12 cellular contexts compared by ENCODE assay signal in genomic region chr12:67430708-67431335, GRCh38.
DNase-seq lines count a peak whose midpoint lies in the region; ATAC-seq and TF ChIP-seq lines count a peak whose summit lies in the region.
"Had no signal": no experiment of that assay in that cellular context is flagged by ENCODE, and none has a peak within 500 bp of the region (broad histone marks: within the 10 kb centered on the region; RNA-seq: fewer than 3 reads in every experiment).

No MANE protein-coding gene starts in this region.

- in situ Hi-C loops in G401 (cut with HindIII; ENCODE audit: low sequenced_read_pairs) = no loop called here

- H3K4me1 Mint-ChIP-seq in WTC11 = peaks cover 19% of the 10 kb centered on the region
- H3K4me1 Mint-ChIP-seq: activated CD4-positive, alpha-beta T cell treated with anti-CD3 and anti-CD28 coated beads, Interleukin-2, amount 10 ng/mL, durations not matched to agents 7 days and 5 days had no signal

- no peaks in the 10 kb centered on the region for H3K36me3 Mint-ChIP-seq in WTC11

- ATAC-seq in WTC11 (peak; percentile 67), left ventricle myocardium superior (peak; percentile 86), mucosa of descending colon (no peak), HG03342 (IDR thresholded peaks at IDR 0.05; ENCODE audit: unreplicated experiment) (no peak), HG02623 (IDR thresholded peaks at IDR 0.05; ENCODE audit: unreplicated experiment) (no peak)

- H3K9me3 Mint-ChIP-seq in WTC11 = peaks cover 3% of the 10 kb centered on the region; the same call in 1 of the 2 replicates

- H3K4me3 Mint-ChIP-seq in WTC11 = no peak overlapping the region
- H3K4me3 Mint-ChIP-seq: activated CD4-positive, alpha-beta T cell treated with anti-CD3 and anti-CD28 coated beads, Interleukin-2, amount 10 ng/mL, durations not matched to agents 7 days and 5 days had no signal

- no peak overlapping the region for H3K4me3 ChIP-seq in mucosa of descending colon

- H3K36me3 ChIP-seq in mucosa of descending colon (ENCODE audit: low read depth) = no peaks in the 10 kb centered on the region

- DNase-seq in G401 (ENCODE audit: low spot score) (peak; percentile 8), WTC11 (ENCODE audit: low spot score) (peak; percentile 20), left ventricle myocardium superior (peak; percentile 79), retina (peak; percentile 50), mucosa of descending colon (no peak), activated gamma-delta T cell (lab: John Stamatoyannopoulos, UW) (no peak)
- DNase-seq: activated CD4-positive, alpha-beta T cell treated with anti-CD3 and anti-CD28 coated beads, Interleukin-2, amount 10 ng/mL, durations not matched to agents 7 days and 5 days; DMS153; glutamatergic neuron; KBM-7 had no signal

- no peak overlapping the region for H3K27ac Mint-ChIP-seq in WTC11
- H3K27ac Mint-ChIP-seq: activated CD4-positive, alpha-beta T cell treated with anti-CD3 and anti-CD28 coated beads, Interleukin-2, amount 10 ng/mL, durations not matched to agents 7 days and 5 days had no signal

- H3K4me1 ChIP-seq in mucosa of descending colon (ENCODE audit: low read depth) = peaks cover 45% of the 10 kb centered on the region

- POLR2A ChIA-PET in WTC11 (lab: Charles Lee) = no interaction called here

- no peaks in the 10 kb centered on the region for H3K9me3 ChIP-seq in mucosa of descending colon

- intact Hi-C loops in left ventricle myocardium superior (cut with micrococcal nuclease) = no loop called here
- intact Hi-C loops in mucosa of descending colon (cut with DNase I, micrococcal nuclease) = no loop called here

- TF ChIP-seq CTCF in WTC11 (IDR thresholded peaks at IDR 0.05) (no peak), mucosa of descending colon (IDR thresholded peaks at IDR 0.05) (no peak)

- CTCF ChIA-PET in WTC11 (lab: Charles Lee) = interaction anchor here (0.7 to 1.6 kb wide), 9 partner anchors 9 to 512 kb away, joined by 3 to 24 read pairs (median 4); no protein-coding TSS in a partner anchor

- H3K27me3 Mint-ChIP-seq in WTC11 (ENCODE audit: low read depth) = no peaks in the 10 kb centered on the region

TF ChIP-seq in WTC11, 78 proteins besides CTCF, POLR2A, EP300 and RAD21:
- TF ChIP-seq ATF6 (CRISPR knock-in tag; IDR thresholded peaks at IDR 0.05) = no peak
- no peak for TF ChIP-seq TEAD4 (CRISPR knock-in tag; IDR thresholded peaks at IDR 0.05)
- TF ChIP-seq ZNF423 (CRISPR knock-in tag; IDR thresholded peaks at IDR 0.05) = no peak
- no peak for TF ChIP-seq NR1H2 (CRISPR knock-in tag; IDR thresholded peaks at IDR 0.05)
- TF ChIP-seq TCF7 (CRISPR knock-in tag; IDR thresholded peaks at IDR 0.05; ENCODE audit: low read depth) = no peak
- TF ChIP-seq, protein P1, sequence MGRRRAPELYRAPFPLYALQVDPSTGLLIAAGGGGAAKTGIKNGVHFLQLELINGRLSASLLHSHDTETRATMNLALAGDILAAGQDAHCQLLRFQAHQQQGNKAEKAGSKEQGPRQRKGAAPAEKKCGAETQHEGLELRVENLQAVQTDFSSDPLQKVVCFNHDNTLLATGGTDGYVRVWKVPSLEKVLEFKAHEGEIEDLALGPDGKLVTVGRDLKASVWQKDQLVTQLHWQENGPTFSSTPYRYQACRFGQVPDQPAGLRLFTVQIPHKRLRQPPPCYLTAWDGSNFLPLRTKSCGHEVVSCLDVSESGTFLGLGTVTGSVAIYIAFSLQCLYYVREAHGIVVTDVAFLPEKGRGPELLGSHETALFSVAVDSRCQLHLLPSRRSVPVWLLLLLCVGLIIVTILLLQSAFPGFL (CRISPR knock-in tag; IDR thresholded peaks at IDR 0.05; ENCODE audit: borderline replicate concordance) = no peak
- no peak for TF ChIP-seq MYBL2 (CRISPR knock-in tag; IDR thresholded peaks at IDR 0.05)
- no peak for TF ChIP-seq KAT7 (CRISPR knock-in tag; IDR thresholded peaks at IDR 0.05; ENCODE audit: borderline replicate concordance)
- TF ChIP-seq, protein P2, sequence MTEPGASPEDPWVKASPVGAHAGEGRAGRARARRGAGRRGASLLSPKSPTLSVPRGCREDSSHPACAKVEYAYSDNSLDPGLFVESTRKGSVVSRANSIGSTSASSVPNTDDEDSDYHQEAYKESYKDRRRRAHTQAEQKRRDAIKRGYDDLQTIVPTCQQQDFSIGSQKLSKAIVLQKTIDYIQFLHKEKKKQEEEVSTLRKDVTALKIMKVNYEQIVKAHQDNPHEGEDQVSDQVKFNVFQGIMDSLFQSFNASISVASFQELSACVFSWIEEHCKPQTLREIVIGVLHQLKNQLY (CRISPR knock-in tag; IDR thresholded peaks at IDR 0.05) = no peak
- TF ChIP-seq, protein P3, sequence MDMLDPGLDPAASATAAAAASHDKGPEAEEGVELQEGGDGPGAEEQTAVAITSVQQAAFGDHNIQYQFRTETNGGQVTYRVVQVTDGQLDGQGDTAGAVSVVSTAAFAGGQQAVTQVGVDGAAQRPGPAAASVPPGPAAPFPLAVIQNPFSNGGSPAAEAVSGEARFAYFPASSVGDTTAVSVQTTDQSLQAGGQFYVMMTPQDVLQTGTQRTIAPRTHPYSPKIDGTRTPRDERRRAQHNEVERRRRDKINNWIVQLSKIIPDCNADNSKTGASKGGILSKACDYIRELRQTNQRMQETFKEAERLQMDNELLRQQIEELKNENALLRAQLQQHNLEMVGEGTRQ (CRISPR knock-in tag; IDR thresholded peaks at IDR 0.05) = no peak
- TF ChIP-seq, protein P4, sequence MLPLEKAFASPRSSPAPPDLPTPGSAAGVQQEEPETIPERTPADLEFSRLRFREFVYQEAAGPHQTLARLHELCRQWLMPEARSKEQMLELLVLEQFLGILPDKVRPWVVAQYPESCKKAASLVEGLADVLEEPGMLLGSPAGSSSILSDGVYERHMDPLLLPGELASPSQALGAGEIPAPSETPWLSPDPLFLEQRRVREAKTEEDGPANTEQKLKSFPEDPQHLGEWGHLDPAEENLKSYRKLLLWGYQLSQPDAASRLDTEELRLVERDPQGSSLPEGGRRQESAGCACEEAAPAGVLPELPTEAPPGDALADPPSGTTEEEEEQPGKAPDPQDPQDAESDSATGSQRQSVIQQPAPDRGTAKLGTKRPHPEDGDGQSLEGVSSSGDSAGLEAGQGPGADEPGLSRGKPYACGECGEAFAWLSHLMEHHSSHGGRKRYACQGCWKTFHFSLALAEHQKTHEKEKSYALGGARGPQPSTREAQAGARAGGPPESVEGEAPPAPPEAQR (CRISPR knock-in tag; IDR thresholded peaks at IDR 0.05) = no peak

Comparison
In these comparisons a context has a peak if more than half of its experiments do, and no peak if none do; other contexts are left out.
1. DNase-seq: peak in G401 (single experiment), WTC11 (single experiment), left ventricle myocardium superior (single experiment) and retina (single experiment); none in mucosa of descending colon (0 of 3) and activated gamma-delta T cell (single experiment).
2. ATAC-seq: peak in WTC11 (single experiment) and left ventricle myocardium superior (single experiment); none in mucosa of descending colon (single experiment), HG03342 (single experiment) and HG02623 (single experiment).